ENCODE assay signal across 18 cellular contexts in genomic region chr1:218591966-218592365, GRCh38.
"Had no signal": no experiment of that assay in that cellular context is flagged by ENCODE, and none has a peak within 500 bp of the region (broad histone marks: within the 10 kb centered on the region; RNA-seq: fewer than 3 reads in every experiment).

No MANE protein-coding gene starts in this region.

- ATAC-seq: activated CD4-positive, CD25-positive, alpha-beta regulatory T cell treated with anti-CD3 and anti-CD28 coated beads, Interleukin-2, amount 50 U/mL, for 24 hours; heart left ventricle; left cardiac atrium; lower lobe of right lung; stimulated activated naive B cell treated with anti-CD40 and anti-IgM and Interleukin-4, amounts not matched to agents 10 μg/mL and 1 μg/mL and 100 μg/mL, for 72 hours had no signal

- H3K27ac Mint-ChIP-seq: activated T-helper 1 cell treated with anti-CD3 and anti-CD28 coated beads, Interleukin-12 subunit alpha, Interleukin-12 subunit beta, Interleukin-2, Interleukin-4 antibody, amounts not matched to agents 30 ng/mL and 10 ng/mL and 1 ng/mL, durations not matched to agents 14 hours and 24 hours and 36 hours; immature natural killer cell; neural progenitor cell; stimulated activated naive B cell treated with anti-CD40 and anti-IgM and Interleukin-4, amounts not matched to agents 10 μg/mL and 1 μg/mL and 100 μg/mL, for 72 hours had no signal

- H3K4me3 ChIP-seq: cardiac muscle cell, colonic mucosa, heart left ventricle, lower lobe of right lung, neural progenitor cell, ovary, thyroid gland, uterus had no signal

- H3K9ac ChIP-seq: neural progenitor cell had no signal

- H3K36me3 ChIP-seq: cardiac muscle cell, colonic mucosa, heart left ventricle, lower lobe of right lung, neural progenitor cell, ovary, thyroid gland, uterus had no signal

- H3K36me3 Mint-ChIP-seq: immature natural killer cell; neural progenitor cell; stimulated activated naive B cell treated with anti-CD40 and anti-IgM and Interleukin-4, amounts not matched to agents 10 μg/mL and 1 μg/mL and 100 μg/mL, for 72 hours had no signal

- H3K9me3 ChIP-seq: colonic mucosa, heart left ventricle, lower lobe of right lung, ovary, thyroid gland, uterus had no signal

- H2AFZ ChIP-seq: neural progenitor cell had no signal

- H3K27me3 ChIP-seq: cardiac muscle cell, colonic mucosa, heart left ventricle, neural progenitor cell, ovary, thyroid gland, uterus had no signal

- DNase-seq: activated CD4-positive, alpha-beta T cell treated with anti-CD3 and anti-CD28 coated beads, Interleukin-2, amount 50 U/mL, for 1 hour; activated naive CD4-positive, alpha-beta T cell treated with Interleukin-2 at 50 U/mL for 16 hours; aorta; colonic mucosa; effector CD4-positive, alpha-beta T cell; foreskin melanocyte; heart left ventricle; immature natural killer cell; left cardiac atrium; lower lobe of right lung; ovary; stimulated activated naive B cell treated with anti-CD40 and anti-IgM and Interleukin-4, amounts not matched to agents 10 μg/mL and 1 μg/mL and 100 μg/mL, for 72 hours; thyroid gland; uterus had no signal

- H3K27ac ChIP-seq: cardiac muscle cell, colonic mucosa, heart left ventricle, lower lobe of right lung, neural progenitor cell, ovary, thyroid gland, uterus had no signal

- H3K4me1 Mint-ChIP-seq: immature natural killer cell; neural progenitor cell; stimulated activated naive B cell treated with anti-CD40 and anti-IgM and Interleukin-4, amounts not matched to agents 10 μg/mL and 1 μg/mL and 100 μg/mL, for 72 hours had no signal

- H3K4me3 Mint-ChIP-seq: activated T-helper 1 cell treated with anti-CD3 and anti-CD28 coated beads, Interleukin-12 subunit alpha, Interleukin-12 subunit beta, Interleukin-2, Interleukin-4 antibody, amounts not matched to agents 30 ng/mL and 10 ng/mL and 1 ng/mL, durations not matched to agents 14 hours and 24 hours and 36 hours; immature natural killer cell; neural progenitor cell; stimulated activated naive B cell treated with anti-CD40 and anti-IgM and Interleukin-4, amounts not matched to agents 10 μg/mL and 1 μg/mL and 100 μg/mL, for 72 hours had no signal

- H3K4me2 ChIP-seq: neural progenitor cell had no signal

- H3K9me3 Mint-ChIP-seq: stimulated activated naive B cell treated with anti-CD40 and anti-IgM and Interleukin-4, amounts not matched to agents 10 μg/mL and 1 μg/mL and 100 μg/mL, for 72 hours had no signal

- H3K4me1 ChIP-seq: colonic mucosa, neural progenitor cell, thyroid gland, uterus had no signal
